ENCODE assay signal across 9 cellular contexts in the genomic region with DNA sequence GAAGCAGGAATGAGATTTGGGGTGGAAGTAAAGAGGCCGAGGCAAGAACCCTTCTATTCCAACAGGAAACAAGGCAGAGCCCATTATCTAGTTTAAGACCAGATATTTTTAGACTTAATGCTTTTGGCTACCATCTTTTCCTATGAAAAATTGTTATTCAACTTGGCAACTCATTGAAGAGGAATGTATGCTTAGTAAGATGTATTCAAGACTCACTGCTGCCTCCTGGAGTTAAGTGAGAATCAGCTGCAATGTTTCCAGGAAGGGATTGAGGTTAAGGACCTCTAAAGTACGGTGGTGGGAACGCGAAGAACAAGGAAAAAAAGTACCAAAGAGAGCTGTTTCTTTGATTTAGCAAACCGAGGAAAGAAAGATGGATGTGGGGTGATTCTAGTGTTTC.
DNase-seq lines count a peak whose midpoint lies in the region; ATAC-seq and TF ChIP-seq lines count a peak whose summit lies in the region.
"Had no signal": no experiment of that assay in that cellular context is flagged by ENCODE, and none has a peak within 500 bp of the region (broad histone marks: within the 10 kb centered on the region; RNA-seq: fewer than 3 reads in every experiment).

No MANE protein-coding gene starts in this region.

- no peak overlapping the region for H3K4me2 ChIP-seq in MM.1S (ENCODE audit: low read depth, low read length)

- no peak overlapping the region for H3K27ac Mint-ChIP-seq in progenitor cell of endocrine pancreas
- no peak overlapping the region for H3K27ac Mint-ChIP-seq in natural killer cell treated with Interleukin-12 subunit alpha and Interleukin-12 subunit beta and Interleukin-15 and Interleukin-18, amount 100 ng/mL, for 72 hours

- no peak overlapping the region for H3K4me3 ChIP-seq in MM.1S (ENCODE audit: low read length)

- no peak for ATAC-seq in natural killer cell treated with Interleukin-12 subunit alpha and Interleukin-12 subunit beta and Interleukin-15 and Interleukin-18, amount 100 ng/mL, for 72 hours
- ATAC-seq in left colon, result no peak

- H3F3A ChIP-seq in MM.1S (ENCODE audit: insufficient read depth, low read length), result no peaks in the 10 kb centered on the region

- intact Hi-C loops in left colon (cut with DNase I, micrococcal nuclease), result no loop called here

- H3K27me3 ChIP-seq in MM.1S (replicated peaks; ENCODE audit: insufficient read depth, low read length), result no peaks in the 10 kb centered on the region

- H4K20me1 ChIP-seq in MM.1S (ENCODE audit: insufficient read depth, low read length), result no peaks in the 10 kb centered on the region

- peaks cover 4% of the 10 kb centered on the region for H3K36me3 Mint-ChIP-seq in progenitor cell of endocrine pancreas (ENCODE audit: insufficient read depth)
- H3K36me3 Mint-ChIP-seq in natural killer cell treated with Interleukin-12 subunit alpha and Interleukin-12 subunit beta and Interleukin-15 and Interleukin-18, amount 100 ng/mL, for 72 hours, result no peaks in the 10 kb centered on the region

- no peaks in the 10 kb centered on the region for H3K4me1 ChIP-seq in MM.1S (ENCODE audit: low read length)

- H3K27ac ChIP-seq in MM.1S (ENCODE audit: low read length), result no peak overlapping the region

- no peak overlapping the region for H3K9ac ChIP-seq in MM.1S (ENCODE audit: low read length)

- peak; percentile 41 for DNase-seq in DMS53 (lab: John Stamatoyannopoulos, UW)
- DNase-seq in DMS53 treated with DMSO at 0.1 percent for 48 hours (lab: John Stamatoyannopoulos, UW; ENCODE audit: unreplicated experiment), result no peak
- DNase-seq in MM.1S, result no peak
- DNase-seq in dermis blood vessel endothelial cell, result peak; percentile 50
- DNase-seq in progenitor cell of endocrine pancreas (ENCODE audit: low spot score, unreplicated experiment), result no peak
- DNase-seq in natural killer cell treated with Interleukin-12 subunit alpha and Interleukin-12 subunit beta and Interleukin-15 and Interleukin-18, amount 100 ng/mL, for 72 hours (ENCODE audit: low spot score), result no peak
- no peak for DNase-seq in ecto neural progenitor cell (ENCODE audit: low spot score)
- DNase-seq in left colon, result no peak
- DNase-seq: activated CD4-positive, alpha-beta T cell treated with anti-CD3 and anti-CD28 coated beads, Interleukin-2, amount 50 U/mL, for 1 hour had no signal

- H3K27me3 Mint-ChIP-seq in progenitor cell of endocrine pancreas, result no peaks in the 10 kb centered on the region
- no peaks in the 10 kb centered on the region for H3K27me3 Mint-ChIP-seq in natural killer cell treated with Interleukin-12 subunit alpha and Interleukin-12 subunit beta and Interleukin-15 and Interleukin-18, amount 100 ng/mL, for 72 hours

- no peaks in the 10 kb centered on the region for H3K9me3 Mint-ChIP-seq in progenitor cell of endocrine pancreas (ENCODE audit: low read depth)
- H3K9me3 Mint-ChIP-seq in natural killer cell treated with Interleukin-12 subunit alpha and Interleukin-12 subunit beta and Interleukin-15 and Interleukin-18, amount 100 ng/mL, for 72 hours, result no peaks in the 10 kb centered on the region

- H3K9me2 ChIP-seq in MM.1S (replicated peaks; ENCODE audit: insufficient read depth, low read length), result no peaks in the 10 kb centered on the region

- H3K4me3 Mint-ChIP-seq in progenitor cell of endocrine pancreas (ENCODE audit: low read depth), result no peak overlapping the region
- H3K4me3 Mint-ChIP-seq in natural killer cell treated with Interleukin-12 subunit alpha and Interleukin-12 subunit beta and Interleukin-15 and Interleukin-18, amount 100 ng/mL, for 72 hours, result no peak overlapping the region

- H3K79me2 ChIP-seq in MM.1S (ENCODE audit: low read length), result no peaks in the 10 kb centered on the region

- H3K4me1 Mint-ChIP-seq in progenitor cell of endocrine pancreas (ENCODE audit: low read depth), result peaks cover 12% of the 10 kb centered on the region
- no peaks in the 10 kb centered on the region for H3K4me1 Mint-ChIP-seq in natural killer cell treated with Interleukin-12 subunit alpha and Interleukin-12 subunit beta and Interleukin-15 and Interleukin-18, amount 100 ng/mL, for 72 hours (ENCODE audit: low read depth in 2 of 2)

- no peaks in the 10 kb centered on the region for H3K36me3 ChIP-seq in MM.1S (replicated peaks; ENCODE audit: insufficient read depth, low read length)

- H3K9me3 ChIP-seq in MM.1S (replicated peaks; ENCODE audit: insufficient read depth, low read length), result no peaks in the 10 kb centered on the region

- TF ChIP-seq CTCF in MM.1S (IDR thresholded peaks at IDR 0.05; ENCODE audit: low read length), result peak; percentile 42
- TF ChIP-seq CTCF in progenitor cell of endocrine pancreas (IDR thresholded peaks at IDR 0.05; ENCODE audit: unreplicated experiment), result peak; percentile 43

- H2AFZ ChIP-seq in MM.1S (ENCODE audit: low read length), result no peak overlapping the region

Comparison
In these comparisons a context has a peak if more than half of its experiments do, and no peak if none do; other contexts are left out.
1. DNase-seq: peak in DMS53 (single experiment) and dermis blood vessel endothelial cell (single experiment); none in DMS53 treated with DMSO at 0.1 percent for 48 hours (single experiment), MM.1S (single experiment), progenitor cell of endocrine pancreas (single experiment), natural killer cell treated with Interleukin-12 subunit alpha and Interleukin-12 subunit beta and Interleukin-15 and Interleukin-18, amount 100 ng/mL, for 72 hours (single experiment), ecto neural progenitor cell (single experiment) and left colon (0 of 2).